Comparison of ENCODE assay signal across 1 cellular context in genomic region chr11:67261942-67262681, GRCh38.
TF ChIP-seq lines count a peak whose summit lies in the region.

No MANE protein-coding gene starts in this region.

TF ChIP-seq in SK-N-SH, 30 proteins besides CTCF, POLR2A, EP300 and RAD21 (continued from another document):
- TF ChIP-seq, protein P1, sequence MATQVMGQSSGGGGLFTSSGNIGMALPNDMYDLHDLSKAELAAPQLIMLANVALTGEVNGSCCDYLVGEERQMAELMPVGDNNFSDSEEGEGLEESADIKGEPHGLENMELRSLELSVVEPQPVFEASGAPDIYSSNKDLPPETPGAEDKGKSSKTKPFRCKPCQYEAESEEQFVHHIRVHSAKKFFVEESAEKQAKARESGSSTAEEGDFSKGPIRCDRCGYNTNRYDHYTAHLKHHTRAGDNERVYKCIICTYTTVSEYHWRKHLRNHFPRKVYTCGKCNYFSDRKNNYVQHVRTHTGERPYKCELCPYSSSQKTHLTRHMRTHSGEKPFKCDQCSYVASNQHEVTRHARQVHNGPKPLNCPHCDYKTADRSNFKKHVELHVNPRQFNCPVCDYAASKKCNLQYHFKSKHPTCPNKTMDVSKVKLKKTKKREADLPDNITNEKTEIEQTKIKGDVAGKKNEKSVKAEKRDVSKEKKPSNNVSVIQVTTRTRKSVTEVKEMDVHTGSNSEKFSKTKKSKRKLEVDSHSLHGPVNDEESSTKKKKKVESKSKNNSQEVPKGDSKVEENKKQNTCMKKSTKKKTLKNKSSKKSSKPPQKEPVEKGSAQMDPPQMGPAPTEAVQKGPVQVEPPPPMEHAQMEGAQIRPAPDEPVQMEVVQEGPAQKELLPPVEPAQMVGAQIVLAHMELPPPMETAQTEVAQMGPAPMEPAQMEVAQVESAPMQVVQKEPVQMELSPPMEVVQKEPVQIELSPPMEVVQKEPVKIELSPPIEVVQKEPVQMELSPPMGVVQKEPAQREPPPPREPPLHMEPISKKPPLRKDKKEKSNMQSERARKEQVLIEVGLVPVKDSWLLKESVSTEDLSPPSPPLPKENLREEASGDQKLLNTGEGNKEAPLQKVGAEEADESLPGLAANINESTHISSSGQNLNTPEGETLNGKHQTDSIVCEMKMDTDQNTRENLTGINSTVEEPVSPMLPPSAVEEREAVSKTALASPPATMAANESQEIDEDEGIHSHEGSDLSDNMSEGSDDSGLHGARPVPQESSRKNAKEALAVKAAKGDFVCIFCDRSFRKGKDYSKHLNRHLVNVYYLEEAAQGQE (IDR thresholded peaks at IDR 0.05; ENCODE audit: low read depth, low read length): no peak
- no peak for TF ChIP-seq SIN3A (IDR thresholded peaks at IDR 0.05; ENCODE audit: borderline replicate concordance, low read depth, low read length)
